24 cellular contexts compared by ENCODE assay signal in genomic region chr17:68443974-68444464, GRCh38. TPM values are rescaled to one million over a fixed set of nuclear protein-coding genes. Genes with fewer than 3 reads are reported as not detected.
DNase-seq lines count a peak whose midpoint lies in the region; ATAC-seq and TF ChIP-seq lines count a peak whose summit lies in the region.
"Had no signal": no experiment of that assay in that cellular context is flagged by ENCODE, and none has a peak within 500 bp of the region (broad histone marks: within the 10 kb centered on the region; RNA-seq: fewer than 3 reads in every experiment).

No MANE protein-coding gene starts in this region.

- DNase-seq in NCI-H1694 treated with DMSO at 0.1 percent for 48 hours (lab: John Stamatoyannopoulos, UW) (peak; percentile 24), NCI-H1694 (lab: John Stamatoyannopoulos, UW) (no peak), suprapubic skin (ENCODE audit: low spot score in 2 of 2) (no peak), NCI-H2029 (lab: John Stamatoyannopoulos, UW) (no peak)
- DNase-seq: activated naive CD8-positive, alpha-beta T cell treated with anti-CD3 and anti-CD28 coated beads, Interleukin-2, amount 10 ng/mL, durations not matched to agents 7 days and 5 days; activated T-cell treated with anti-CD3 and anti-CD28 coated beads for 4 hours; AML-193; CD4-positive, alpha-beta memory T cell; cerebellar nuclear complex; EL; left colon; NCI-H1417 treated with DMSO at 0.1 percent for 48 hours; NCI-H2107; NCI-H510A treated with DMSO at 0.1 percent for 48 hours; nucleus accumbens; PC-3; stimulated activated CD4-positive, alpha-beta T cell treated with anti-CD3 and anti-CD28 coated beads, Interleukin-2, amount 100 ng/mL, for 48 hours; substantia nigra; T-helper 2 cell had no signal

- TF ChIP-seq POLR2A in suprapubic skin (IDR thresholded peaks at IDR 0.05), result no peak

- H3K36me3 ChIP-seq in suprapubic skin, result peaks cover 24% of the 10 kb centered on the region

- H3K4me3 ChIP-seq in suprapubic skin, result no peak overlapping the region

- peaks cover 27% of the 10 kb centered on the region for H3K4me1 ChIP-seq in suprapubic skin

- TF ChIP-seq CTCF in suprapubic skin (IDR thresholded peaks at IDR 0.05), result no peak

- H3K27me3 ChIP-seq in layer of hippocampus (ENCODE audit: control insufficient read depth, insufficient read depth, low read length), result no peaks in the 10 kb centered on the region
- no peaks in the 10 kb centered on the region for H3K27me3 ChIP-seq in suprapubic skin

- H3K9me3 ChIP-seq in suprapubic skin, result no peaks in the 10 kb centered on the region

- 53% methylated on average over 11 of the region's 11 CpGs for WGBS in suprapubic skin

- no peak for TF ChIP-seq EP300 in suprapubic skin (IDR thresholded peaks at IDR 0.05)

- ATAC-seq in HG03442 (IDR thresholded peaks at IDR 0.05; ENCODE audit: unreplicated experiment), result no peak
- no peak for ATAC-seq in HG03342 (IDR thresholded peaks at IDR 0.05; ENCODE audit: unreplicated experiment)
- ATAC-seq: left colon; stimulated activated memory B cell treated with anti-CD40 and anti-IgM and Interleukin-4, amounts not matched to agents 10 μg/mL and 1 μg/mL and 100 μg/mL, for 72 hours had no signal

- peak overlapping the region; percentile 69 for H3K27ac ChIP-seq in cingulate gyrus (ENCODE audit: low read depth, low read length)
- peak overlapping the region; percentile 44 for H3K27ac ChIP-seq in layer of hippocampus (ENCODE audit: low read depth, low read length)
- H3K27ac ChIP-seq in suprapubic skin, result peak overlapping the region; percentile 66

RNA-seq across cellular contexts. Expression of gene WIPI1, which starts 13.3 kb away (rescaled TPM):
- total RNA-seq in suprapubic skin, result 10 to 100 TPM; 19.3 to 35.1 (median 27.8) TPM
